12 cellular contexts compared by ENCODE assay signal in genomic region chr22:31647516-31647915, GRCh38. TPM values are rescaled to one million over a fixed set of nuclear protein-coding genes. Genes with fewer than 3 reads are reported as not detected.
DNase-seq lines count a peak whose midpoint lies in the region; ATAC-seq and TF ChIP-seq lines count a peak whose summit lies in the region.
"Had no signal": no experiment of that assay in that cellular context is flagged by ENCODE, and none has a peak within 500 bp of the region (broad histone marks: within the 10 kb centered on the region; RNA-seq: fewer than 3 reads in every experiment).

No MANE protein-coding gene starts in this region.

- no peak for TF ChIP-seq CTCF in AG09319 (IDR thresholded peaks at IDR 0.05; ENCODE audit: low read depth, low read length)
- TF ChIP-seq CTCF in HCT116 (IDR thresholded peaks at IDR 0.05 in 2 of 3, conservative IDR thresholded peaks at IDR 0.05 in 1 of 3; ENCODE audit: borderline replicate concordance in 1 of 3, insufficient read depth in 1 of 3, low read depth in 2 of 3, low read length in 2 of 3) = no peak
- no peak for TF ChIP-seq CTCF in astrocyte of the spinal cord (IDR thresholded peaks at IDR 0.05; ENCODE audit: low read depth, low read length)

- DNase-seq in AG09319 (ENCODE audit: extremely low read depth, low read depth) (peak; percentile 62), HCT116 (ENCODE audit: low read depth, low spot score) (no peak), astrocyte of the spinal cord (ENCODE audit: low read depth, low spot score) (peak; percentile 76), iris pigment epithelial cell (ENCODE audit: low read depth) (peak; percentile 96), OCI-M2 (lab: John Stamatoyannopoulos, UW; ENCODE audit: unreplicated experiment) (no peak), SJCRH30 (no peak)
- DNase-seq: activated CD4-positive, CD25-positive, alpha-beta regulatory T cell; activated gamma-delta T cell treated with Interleukin-2 at 50 U/mL for 16 hours; CD4-positive, CD25-positive, alpha-beta regulatory T cell; NCI-H510A had no signal

- no TSS peak for BruUV-seq in HCT116 (replicated peaks; lab: Mats Ljungman, UMichigan)

- no peak for TF ChIP-seq RAD21 in HCT116 (IDR thresholded peaks at IDR 0.05; ENCODE audit: low read depth)

- H3K27me3 ChIP-seq in HCT116 (ENCODE audit: insufficient read depth, low read length) (no peaks in the 10 kb centered on the region), SJCRH30 (no peaks in the 10 kb centered on the region)

- RAD21 ChIA-PET in HCT116 (lab: Charles Lee; ENCODE audit: low non-redundant PET in 1 of 2, low total read pairs in 2 of 2, uncharacterized antibody in 2 of 2, unreplicated experiment in 2 of 2) = no interaction called here

- no peaks in the 10 kb centered on the region for H4K20me1 ChIP-seq in HCT116 (ENCODE audit: insufficient read depth)

- POLR2A ChIA-PET in HCT116 (lab: Charles Lee) = interaction anchor here (2.1 kb wide), 1 partner anchor 14 kb away, joined by 10 read pairs; the partner anchor contains the start of gene PISD

- H3K9me3 ChIP-seq in HCT116 (ENCODE audit: control insufficient read depth in 1 of 2, insufficient read depth in 1 of 2, low read depth in 1 of 2, low read length in 2 of 2) (no peaks in the 10 kb centered on the region), SJCRH30 (replicated peaks) (no peaks in the 10 kb centered on the region)

- H2AFZ ChIP-seq in HCT116 (ENCODE audit: low read depth, low read length, poor library complexity, severe bottlenecking) = no peak overlapping the region

- TF ChIP-seq POLR2A in HCT116 (IDR thresholded peaks at IDR 0.05; ENCODE audit: borderline replicate concordance, extremely low read depth, insufficient read depth, insufficient read length) = no peak

- H3K9ac ChIP-seq in HCT116 (ENCODE audit: low read length) = peak overlapping the region; percentile 54

- CTCF ChIA-PET in HCT116 (lab: Charles Lee) = interaction anchor here (1.6 to 2.2 kb wide), 2 partner anchors 91 to 323 kb away, joined by 3 to 10 read pairs; no protein-coding TSS in a partner anchor

- H3K4me1 ChIP-seq in HCT116 (ENCODE audit: control insufficient read depth in 1 of 2, insufficient read depth in 2 of 2, low read length in 2 of 2) (peaks cover 35 to 69% of the 10 kb centered on the region in 2 experiments), SJCRH30 (no peaks in the 10 kb centered on the region)

- in situ Hi-C loops in astrocyte of the spinal cord (cut with HindIII; ENCODE audit: low sequenced_read_pairs) = no loop called here

- H3K27ac ChIP-seq in HCT116 (ENCODE audit: low read depth, low read length) = peak overlapping the region; percentile 75; the same call in 1 of the 2 replicates
- no peak overlapping the region for H3K27ac ChIP-seq in SJCRH30

- H3K36me3 ChIP-seq in HCT116 (ENCODE audit: control insufficient read depth in 1 of 2, insufficient read depth in 2 of 2, low read length in 2 of 2) (peaks cover 6 to 17% of the 10 kb centered on the region in 2 experiments; a peak in 3 of 4 replicates), SJCRH30 (no peaks in the 10 kb centered on the region)

- intact Hi-C loops in HCT116 (cut with micrococcal nuclease) = no loop called here

- ATAC-seq in HCT116 (no peak), HG03196 (IDR thresholded peaks at IDR 0.05; ENCODE audit: unreplicated experiment) (no peak), HG02885 (IDR thresholded peaks at IDR 0.05; ENCODE audit: poor library complexity, unreplicated experiment) (no peak)

- no peak overlapping the region for H3K4me3 ChIP-seq in HCT116 (replicated peaks in 1 of 2; ENCODE audit: low read depth in 1 of 2, low read length in 2 of 2)
- no peak overlapping the region for H3K4me3 ChIP-seq in astrocyte of the spinal cord (ENCODE audit: low read depth, low read length)
- H3K4me3 ChIP-seq in SJCRH30 = no peak overlapping the region

- no peaks in the 10 kb centered on the region for H3K9me2 ChIP-seq in HCT116 (ENCODE audit: insufficient read depth)

- peak overlapping the region; percentile 57 for H3K4me2 ChIP-seq in HCT116 (ENCODE audit: low read length)

- H3K79me2 ChIP-seq in HCT116 (ENCODE audit: insufficient read depth, low read length) = peaks cover 65% of the 10 kb centered on the region

TF ChIP-seq in HCT116, 20 proteins besides CTCF, POLR2A, EP300 and RAD21:
- TF ChIP-seq ZBTB33 (IDR thresholded peaks at IDR 0.05; ENCODE audit: extremely low read depth, insufficient replicate concordance, low read length) (no peak), ELF1 (IDR thresholded peaks at IDR 0.05; ENCODE audit: borderline replicate concordance, low read depth) (no peak), ATF3 (IDR thresholded peaks at IDR 0.05) (no peak), JUND (IDR thresholded peaks at IDR 0.05) (no peak), SIN3A (IDR thresholded peaks at IDR 0.05; ENCODE audit: low read depth) (no peak), CEBPB (IDR thresholded peaks at IDR 0.05; ENCODE audit: low read depth) (no peak), YY1 (IDR thresholded peaks at IDR 0.05; ENCODE audit: extremely low read depth, insufficient replicate concordance, low read depth, low read length) (no peak), EGR1 (IDR thresholded peaks at IDR 0.05; ENCODE audit: low read depth) (no peak), EZH2 (IDR thresholded peaks at IDR 0.05) (no peak), TCF7L2 (IDR thresholded peaks at IDR 0.05; ENCODE audit: borderline replicate concordance, extremely low read depth, insufficient read depth, insufficient read length) (no peak)
- TF ChIP-seq, protein P1, sequence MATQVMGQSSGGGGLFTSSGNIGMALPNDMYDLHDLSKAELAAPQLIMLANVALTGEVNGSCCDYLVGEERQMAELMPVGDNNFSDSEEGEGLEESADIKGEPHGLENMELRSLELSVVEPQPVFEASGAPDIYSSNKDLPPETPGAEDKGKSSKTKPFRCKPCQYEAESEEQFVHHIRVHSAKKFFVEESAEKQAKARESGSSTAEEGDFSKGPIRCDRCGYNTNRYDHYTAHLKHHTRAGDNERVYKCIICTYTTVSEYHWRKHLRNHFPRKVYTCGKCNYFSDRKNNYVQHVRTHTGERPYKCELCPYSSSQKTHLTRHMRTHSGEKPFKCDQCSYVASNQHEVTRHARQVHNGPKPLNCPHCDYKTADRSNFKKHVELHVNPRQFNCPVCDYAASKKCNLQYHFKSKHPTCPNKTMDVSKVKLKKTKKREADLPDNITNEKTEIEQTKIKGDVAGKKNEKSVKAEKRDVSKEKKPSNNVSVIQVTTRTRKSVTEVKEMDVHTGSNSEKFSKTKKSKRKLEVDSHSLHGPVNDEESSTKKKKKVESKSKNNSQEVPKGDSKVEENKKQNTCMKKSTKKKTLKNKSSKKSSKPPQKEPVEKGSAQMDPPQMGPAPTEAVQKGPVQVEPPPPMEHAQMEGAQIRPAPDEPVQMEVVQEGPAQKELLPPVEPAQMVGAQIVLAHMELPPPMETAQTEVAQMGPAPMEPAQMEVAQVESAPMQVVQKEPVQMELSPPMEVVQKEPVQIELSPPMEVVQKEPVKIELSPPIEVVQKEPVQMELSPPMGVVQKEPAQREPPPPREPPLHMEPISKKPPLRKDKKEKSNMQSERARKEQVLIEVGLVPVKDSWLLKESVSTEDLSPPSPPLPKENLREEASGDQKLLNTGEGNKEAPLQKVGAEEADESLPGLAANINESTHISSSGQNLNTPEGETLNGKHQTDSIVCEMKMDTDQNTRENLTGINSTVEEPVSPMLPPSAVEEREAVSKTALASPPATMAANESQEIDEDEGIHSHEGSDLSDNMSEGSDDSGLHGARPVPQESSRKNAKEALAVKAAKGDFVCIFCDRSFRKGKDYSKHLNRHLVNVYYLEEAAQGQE (IDR thresholded peaks at IDR 0.05; ENCODE audit: low read depth) = no peak

RNA-seq across cellular contexts. Expression of gene PISD, which starts 14.5 kb away (rescaled TPM):
- 47.1 TPM for total RNA-seq in HCT116 (2021; ENCODE audit: unreplicated experiment)
- polyA plus RNA-seq in HCT116 (2012) = 31.1 and 33.8 TPM in 2 replicates
- total RNA-seq in SJCRH30 (2014; rRNA removed; shearing (Covaris generic)) = 18.6 and 20.1 TPM in 2 replicates

Comparison
In these comparisons a context has a peak if more than half of its experiments do, and no peak if none do; other contexts are left out.
1. DNase-seq: peak in AG09319 (single experiment), astrocyte of the spinal cord (single experiment) and iris pigment epithelial cell (single experiment); none in HCT116 (single experiment), OCI-M2 (single experiment) and SJCRH30 (0 of 2).